Comparison of ENCODE assay signal across 9 cellular contexts in the genomic region with DNA sequence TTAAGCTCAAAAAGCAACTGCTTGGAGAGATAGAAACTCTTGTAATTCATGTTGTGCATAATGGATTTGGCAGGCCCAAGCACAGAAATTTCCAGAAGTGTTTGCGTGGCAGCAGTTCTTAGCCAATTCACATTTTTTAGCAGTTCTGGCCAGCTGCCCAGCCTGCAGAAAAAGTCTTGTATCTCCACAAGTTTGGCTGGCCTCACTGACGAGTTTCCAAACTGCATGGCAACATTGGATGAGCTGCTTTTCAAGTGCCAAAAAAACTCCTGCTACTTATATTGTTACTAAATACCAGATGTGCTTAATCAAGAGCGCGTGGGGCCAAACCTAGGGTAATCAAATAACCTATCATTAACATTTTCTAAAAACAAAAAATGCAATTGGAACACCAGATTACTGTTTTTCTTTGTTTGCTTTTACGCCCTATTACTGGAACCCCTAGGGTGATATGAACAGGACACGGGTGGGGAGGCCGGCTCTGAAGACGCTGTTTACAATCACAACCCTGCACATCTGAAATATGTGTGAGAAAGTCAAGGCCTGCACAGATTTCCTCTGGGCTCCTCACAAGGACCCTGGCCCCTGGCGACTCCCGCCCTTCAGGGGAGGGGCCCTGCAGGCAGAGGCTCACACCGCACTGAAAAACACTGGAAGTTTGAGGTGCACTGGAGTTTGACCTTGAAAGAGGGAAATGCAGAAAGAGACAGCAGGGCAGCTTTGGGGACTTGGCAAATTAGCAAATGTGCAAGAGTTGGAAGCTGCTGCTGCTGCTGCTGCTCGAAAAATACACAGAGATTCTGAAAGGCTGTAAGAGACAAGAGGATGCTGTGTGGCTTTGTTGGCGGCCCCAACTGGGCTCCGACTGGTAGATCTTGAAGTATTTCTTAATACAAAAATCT. TPM values are rescaled to one million over a fixed set of nuclear protein-coding genes. Genes with fewer than 3 reads are reported as not detected.
DNase-seq lines count a peak whose midpoint lies in the region; ATAC-seq, FAIRE-seq and TF ChIP-seq lines count a peak whose summit lies in the region.
"Had no signal": no experiment of that assay in that cellular context is flagged by ENCODE, and none has a peak within 500 bp of the region (broad histone marks: within the 10 kb centered on the region; RNA-seq: fewer than 3 reads in every experiment).

No MANE protein-coding gene starts in this region.

- peak; percentile 8 for DNase-seq in NCI-H1105 (lab: John Stamatoyannopoulos, UW)
- DNase-seq in brain pericyte (ENCODE audit: low read depth, low spot score), result peak; percentile 84
- DNase-seq in left lobe of liver (ENCODE audit: low spot score), result peak; percentile 98
- peak; percentile 93 for DNase-seq in superior temporal gyrus (ENCODE audit: extremely low spot score)
- DNase-seq in NCI-H1048 (lab: John Stamatoyannopoulos, UW), result no peak
- no peak for DNase-seq in HT-29 (ENCODE audit: low spot score)
- no peak for DNase-seq in HTR-8/SVneo (ENCODE audit: insufficient read length, low spot score)
- DNase-seq in WTC11 (ENCODE audit: low spot score), result no peak
- DNase-seq: activated naive CD4-positive, alpha-beta T cell treated with anti-CD3 and anti-CD28 coated beads for 36 hours had no signal

- H3K4me1 Mint-ChIP-seq in WTC11, result peaks cover 34% of the 10 kb centered on the region

- CTCF ChIA-PET in WTC11 (lab: Charles Lee), result no interaction called here

- H3K4me3 Mint-ChIP-seq in WTC11, result no peak overlapping the region
- H3K4me3 Mint-ChIP-seq: activated naive CD4-positive, alpha-beta T cell treated with anti-CD3 and anti-CD28 coated beads for 36 hours had no signal

- ATAC-seq in left lobe of liver, result peak; percentile 11
- ATAC-seq in WTC11, result no peak; the same call in 1 of the 2 replicates

- peaks cover 2% of the 10 kb centered on the region; the same call in 1 of the 2 replicates for H3K27me3 Mint-ChIP-seq in WTC11 (ENCODE audit: low read depth)

- POLR2A ChIA-PET in WTC11 (lab: Charles Lee), result no interaction called here

- no peak for FAIRE-seq in HTR-8/SVneo (lab: Jason Lieb, UNC)

- no peaks in the 10 kb centered on the region for H3K9me3 Mint-ChIP-seq in WTC11
- H3K9me3 Mint-ChIP-seq: activated naive CD4-positive, alpha-beta T cell treated with anti-CD3 and anti-CD28 coated beads for 36 hours had no signal

- no peaks in the 10 kb centered on the region for H3K36me3 Mint-ChIP-seq in WTC11

- TF ChIP-seq CTCF in WTC11 (IDR thresholded peaks at IDR 0.05), result no peak

- H3K27ac Mint-ChIP-seq in WTC11, result no peak overlapping the region
- H3K27ac Mint-ChIP-seq: activated naive CD4-positive, alpha-beta T cell treated with anti-CD3 and anti-CD28 coated beads for 36 hours had no signal

TF ChIP-seq in WTC11, 78 proteins besides CTCF, POLR2A, EP300 and RAD21:
- TF ChIP-seq, protein P1, sequence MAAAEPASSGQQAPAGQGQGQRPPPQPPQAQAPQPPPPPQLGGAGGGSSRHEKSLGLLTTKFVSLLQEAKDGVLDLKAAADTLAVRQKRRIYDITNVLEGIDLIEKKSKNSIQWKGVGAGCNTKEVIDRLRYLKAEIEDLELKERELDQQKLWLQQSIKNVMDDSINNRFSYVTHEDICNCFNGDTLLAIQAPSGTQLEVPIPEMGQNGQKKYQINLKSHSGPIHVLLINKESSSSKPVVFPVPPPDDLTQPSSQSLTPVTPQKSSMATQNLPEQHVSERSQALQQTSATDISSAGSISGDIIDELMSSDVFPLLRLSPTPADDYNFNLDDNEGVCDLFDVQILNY (CRISPR knock-in tag; IDR thresholded peaks at IDR 0.05), result no peak
- no peak for TF ChIP-seq SOX15 (CRISPR knock-in tag; IDR thresholded peaks at IDR 0.05)
- no peak for TF ChIP-seq NFATC4 (CRISPR knock-in tag; IDR thresholded peaks at IDR 0.05)
- TF ChIP-seq, protein P2, sequence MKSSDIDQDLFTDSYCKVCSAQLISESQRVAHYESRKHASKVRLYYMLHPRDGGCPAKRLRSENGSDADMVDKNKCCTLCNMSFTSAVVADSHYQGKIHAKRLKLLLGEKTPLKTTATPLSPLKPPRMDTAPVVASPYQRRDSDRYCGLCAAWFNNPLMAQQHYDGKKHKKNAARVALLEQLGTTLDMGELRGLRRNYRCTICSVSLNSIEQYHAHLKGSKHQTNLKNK (CRISPR knock-in tag; IDR thresholded peaks at IDR 0.05), result no peak
- TF ChIP-seq ESRRA (CRISPR knock-in tag; IDR thresholded peaks at IDR 0.05; ENCODE audit: borderline replicate concordance), result no peak
- TF ChIP-seq GTF2I (CRISPR knock-in tag; conservative IDR thresholded peaks at IDR 0.05), result no peak
- TF ChIP-seq TP53 (CRISPR knock-in tag; IDR thresholded peaks at IDR 0.05), result no peak
- no peak for TF ChIP-seq ETV6 (CRISPR knock-in tag; IDR thresholded peaks at IDR 0.05)
- TF ChIP-seq, protein P3, sequence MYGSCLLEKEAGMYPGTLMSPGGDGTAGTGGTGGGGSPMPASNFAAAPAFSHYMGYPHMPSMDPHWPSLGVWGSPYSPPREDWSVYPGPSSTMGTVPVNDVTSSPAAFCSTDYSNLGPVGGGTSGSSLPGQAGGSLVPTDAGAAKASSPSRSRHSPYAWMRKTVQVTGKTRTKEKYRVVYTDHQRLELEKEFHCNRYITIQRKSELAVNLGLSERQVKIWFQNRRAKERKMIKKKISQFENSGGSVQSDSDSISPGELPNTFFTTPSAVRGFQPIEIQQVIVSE (CRISPR knock-in tag; IDR thresholded peaks at IDR 0.05; ENCODE audit: borderline replicate concordance), result no peak
- no peak for TF ChIP-seq MYBL2 (CRISPR knock-in tag; IDR thresholded peaks at IDR 0.05)
- TF ChIP-seq, protein P4, sequence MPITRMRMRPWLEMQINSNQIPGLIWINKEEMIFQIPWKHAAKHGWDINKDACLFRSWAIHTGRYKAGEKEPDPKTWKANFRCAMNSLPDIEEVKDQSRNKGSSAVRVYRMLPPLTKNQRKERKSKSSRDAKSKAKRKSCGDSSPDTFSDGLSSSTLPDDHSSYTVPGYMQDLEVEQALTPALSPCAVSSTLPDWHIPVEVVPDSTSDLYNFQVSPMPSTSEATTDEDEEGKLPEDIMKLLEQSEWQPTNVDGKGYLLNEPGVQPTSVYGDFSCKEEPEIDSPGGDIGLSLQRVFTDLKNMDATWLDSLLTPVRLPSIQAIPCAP (CRISPR knock-in tag; IDR thresholded peaks at IDR 0.05), result no peak
- no peak for TF ChIP-seq SMAD4 (CRISPR knock-in tag; IDR thresholded peaks at IDR 0.05)

RNA-seq across cellular contexts. Expression of a gene that starts 55.2 kb away (rescaled TPM):
- total RNA-seq in left lobe of liver (7.8 TPM), WTC11 (2021) (24.0 to 27.6 TPM (median 27.3 TPM) in 3 replicates)
- total RNA-seq in HT-29 (2014; rRNA removed; shearing (Covaris generic)), result 23.6 and 25.8 TPM in 2 replicates

Comparison
In these comparisons a context has a peak if more than half of its experiments do, and no peak if none do; other contexts are left out.
1. DNase-seq: peak in NCI-H1105 (single experiment), brain pericyte (single experiment), left lobe of liver (single experiment) and superior temporal gyrus (single experiment); none in NCI-H1048 (single experiment), HT-29 (single experiment), HTR-8/SVneo (single experiment) and WTC11 (single experiment).